ENCODE assay signal across 9 cellular contexts in the genomic region with DNA sequence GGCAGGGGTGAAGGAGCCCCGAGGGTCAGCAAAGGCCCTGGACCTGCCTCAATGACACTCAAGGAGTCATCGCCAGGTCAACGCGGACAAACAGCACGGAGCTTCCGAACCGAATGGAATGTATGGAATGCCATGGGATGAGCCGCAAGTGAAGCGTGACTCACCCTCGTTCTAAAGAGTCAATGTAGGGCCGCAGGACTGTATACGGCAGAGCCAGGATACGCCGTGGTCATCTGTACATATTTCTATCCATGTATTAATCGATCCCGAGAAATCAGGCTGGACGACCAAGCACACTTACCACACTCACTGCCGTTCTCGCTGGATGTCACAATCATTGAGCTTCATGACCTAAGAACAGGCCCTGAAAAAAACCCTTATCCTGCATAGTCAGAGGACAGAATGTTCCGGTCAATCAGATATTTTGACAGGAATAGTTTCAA. TPM values are rescaled to one million over a fixed set of nuclear protein-coding genes. Genes with fewer than 3 reads are reported as not detected.
DNase-seq lines count a peak whose midpoint lies in the region; TF ChIP-seq lines count a peak whose summit lies in the region.
"Had no signal": no experiment of that assay in that cellular context is flagged by ENCODE, and none has a peak within 500 bp of the region (broad histone marks: within the 10 kb centered on the region; RNA-seq: fewer than 3 reads in every experiment).

No MANE protein-coding gene starts in this region.

- peak overlapping the region in 3 of 5 donors; percentile 62 to 80 (median 69) for H3K27ac ChIP-seq in adrenal gland
- peak overlapping the region; percentile 30 for H3K27ac ChIP-seq in iPS-20b (ENCODE audit: low read length)
- H3K27ac ChIP-seq in Peyer's patch, result no peak overlapping the region

- H3K36me3 ChIP-seq in adrenal gland (replicated peaks in 1 of 2) (no peaks in the 10 kb centered on the region), iPS-20b (ENCODE audit: insufficient read depth, low read depth, low read length) (no peaks in the 10 kb centered on the region), Peyer's patch (no peaks in the 10 kb centered on the region)

- peaks cover 9 to 14% of the 10 kb centered on the region in 2 donors for H3K36me3 Mint-ChIP-seq in CD14-positive monocyte

- TF ChIP-seq CTCF in HFF-Myc (IDR thresholded peaks at IDR 0.05; ENCODE audit: low read depth, low read length, missing control alignments), result no peak
- no peak for TF ChIP-seq CTCF in adrenal gland (IDR thresholded peaks at IDR 0.05)
- TF ChIP-seq CTCF in Peyer's patch (IDR thresholded peaks at IDR 0.05), result no peak
- TF ChIP-seq CTCF in CD14-positive monocyte (IDR thresholded peaks at IDR 0.05), result no peak

- no peak for TF ChIP-seq POLR2A in adrenal gland (IDR thresholded peaks at IDR 0.05)
- no peak for TF ChIP-seq POLR2A in Peyer's patch (IDR thresholded peaks at IDR 0.05)

- no peak overlapping the region for H3K4me3 Mint-ChIP-seq in CD14-positive monocyte

- peaks cover 0 to 5% (median 0%) of the 10 kb centered on the region in 7 donors for H3K9me3 Mint-ChIP-seq in CD14-positive monocyte

- H3K9ac ChIP-seq in iPS-20b (ENCODE audit: low read depth, low read length), result peak overlapping the region; percentile 63; the same call in 1 of the 2 replicates

- 70 to 80% (median 78%) methylated on average over 20 of the region's 20 CpGs for WGBS in adrenal gland, 4 donors

- H3K9me3 ChIP-seq in adrenal gland (replicated peaks in 1 of 3) (no peaks in the 10 kb centered on the region), iPS-20b (ENCODE audit: insufficient read depth, low read depth, low read length) (no peaks in the 10 kb centered on the region), Peyer's patch (no peaks in the 10 kb centered on the region)
- H3K9me3 ChIP-seq: mucosa of descending colon had no signal

- peaks cover 2 to 7% (median 2%) of the 10 kb centered on the region in 3 donors for H3K27me3 Mint-ChIP-seq in CD14-positive monocyte (ENCODE audit: low read depth in 3 of 3)

- intact Hi-C loops in adrenal gland (cut with DNase I), result loop anchor here in 1 of 2 donors (10.0 kb wide), 1 partner anchor 55 kb away; no protein-coding TSS in a partner anchor
- intact Hi-C loops in CD14-positive monocyte (cut with micrococcal nuclease), result loop anchor here (5.0 kb wide), 2 partner anchors 68 to 92 kb away; a partner anchor contains a TSS

- peak overlapping the region in 2 of 7 donors; percentile 46 to 54 for H3K27ac Mint-ChIP-seq in CD14-positive monocyte

- H3K4me3 ChIP-seq in HFF-Myc (replicated peaks; ENCODE audit: low read depth, low read length) (no peak overlapping the region), adrenal gland (no peak overlapping the region), iPS-20b (ENCODE audit: low read length) (peak overlapping the region; percentile 31; the same call in 1 of the 2 replicates), Peyer's patch (no peak overlapping the region)
- H3K4me3 ChIP-seq: mucosa of descending colon had no signal

- H3K4me1 Mint-ChIP-seq in CD14-positive monocyte, result peaks cover 42% of the 10 kb centered on the region

- H3K4me1 ChIP-seq in adrenal gland (replicated peaks in 1 of 2) (peaks cover 0 to 5% of the 10 kb centered on the region in 2 donors), iPS-20b (ENCODE audit: insufficient read depth, low read length) (peaks cover 7% of the 10 kb centered on the region), Peyer's patch (peaks cover 0 to 13% (median 8%) of the 10 kb centered on the region in 4 donors)

- DNase-seq in HFF-Myc (ENCODE audit: extremely low read depth, low read depth), result peak; percentile 59
- DNase-seq in adrenal gland, result peak in 1 of 7 donors; percentile 32
- DNase-seq in smooth muscle cell of the brain vasculature (ENCODE audit: low read depth, low spot score), result peak; percentile 26
- no peak for DNase-seq in NCI-H2196 (lab: John Stamatoyannopoulos, UW; ENCODE audit: unreplicated experiment)
- no peak for DNase-seq in Peyer's patch
- DNase-seq in CD14-positive monocyte (ENCODE audit: low spot score), result no peak
- DNase-seq: mucosa of descending colon, NCI-H187 treated with DMSO at 0.1 percent for 48 hours had no signal

- no peaks in the 10 kb centered on the region for H3K27me3 ChIP-seq in adrenal gland
- no peaks in the 10 kb centered on the region for H3K27me3 ChIP-seq in iPS-20b (ENCODE audit: insufficient read depth, low read length)
- no peaks in the 10 kb centered on the region for H3K27me3 ChIP-seq in Peyer's patch

RNA-seq across cellular contexts. Expression of a gene that starts 4.3 kb away (rescaled TPM):
- total RNA-seq in adrenal gland, result 10 to 100 TPM in 7 of 8 donors, 1 to 10 TPM in 1; 8.8 to 40.5 (median 25.9) TPM
- polyA plus RNA-seq in adrenal gland, result 10 to 100 TPM; 13.5 to 39.0 (median 37.2) TPM
- total RNA-seq in Peyer's patch, result 10 to 100 TPM; 10.5 to 38.8 (median 19.2) TPM
- 10 to 100 TPM; 41.9 to 43.7 TPM for polyA plus RNA-seq in CD14-positive monocyte

RNA-seq across cellular contexts. Expression of a gene that starts 44.7 kb away (rescaled TPM):
- total RNA-seq in adrenal gland (100 to 1,000 TPM in 6 of 8 donors, 10 to 100 TPM in 2; 81.4 to 149 (median 110) TPM), Peyer's patch (100 to 1,000 TPM in 2 of 4 donors, 10 to 100 TPM in 2; 75.3 to 156 (median 97.4) TPM)
- polyA plus RNA-seq in adrenal gland (100 to 1,000 TPM; 107 to 183 (median 107) TPM), CD14-positive monocyte (10 to 100 TPM; 46.0 to 69.2 TPM)

Comparison
In these comparisons a context has a peak if more than half of its experiments do, and no peak if none do; other contexts are left out.
1. DNase-seq: peak in HFF-Myc (single experiment) and smooth muscle cell of the brain vasculature (single experiment); none in NCI-H2196 (single experiment), Peyer's patch (0 of 3) and CD14-positive monocyte (single experiment).
2. H3K27ac ChIP-seq: peak in adrenal gland (3 of 5) and iPS-20b (single experiment); none in Peyer's patch (0 of 4).